ENCODE assay signal across 10 cellular contexts in genomic region chrX:86148594-86148993, GRCh38. TPM values are rescaled to one million over a fixed set of nuclear protein-coding genes. Genes with fewer than 3 reads are reported as not detected.
DNase-seq lines count a peak whose midpoint lies in the region; ATAC-seq, FAIRE-seq and TF ChIP-seq lines count a peak whose summit lies in the region.
"Had no signal": no experiment of that assay in that cellular context is flagged by ENCODE, and none has a peak within 500 bp of the region (broad histone marks: within the 10 kb centered on the region; RNA-seq: fewer than 3 reads in every experiment).

No MANE protein-coding gene starts in this region.

- H2AFZ ChIP-seq in mesenchymal stem cell (ENCODE audit: low read depth, low read length), result no peak overlapping the region

- H3K4me1 ChIP-seq in cardiac muscle cell (ENCODE audit: low read depth), result no peaks in the 10 kb centered on the region
- peaks cover 4% of the 10 kb centered on the region for H3K4me1 ChIP-seq in mesenchymal stem cell (ENCODE audit: control insufficient read depth, insufficient read depth, low read depth, low read length)

- no peak overlapping the region for H4K8ac ChIP-seq in mesenchymal stem cell (ENCODE audit: low read length)

- H3K36me3 ChIP-seq in cardiac muscle cell, result no peaks in the 10 kb centered on the region
- no peaks in the 10 kb centered on the region for H3K36me3 ChIP-seq in mesenchymal stem cell (ENCODE audit: control insufficient read depth in 1 of 2, insufficient read depth in 2 of 2, low read depth in 1 of 2, low read length in 2 of 2)
- H3K36me3 ChIP-seq: WERI-Rb-1 had no signal

- no peak overlapping the region for H3K9ac ChIP-seq in mesenchymal stem cell (ENCODE audit: low read length)

- no peak overlapping the region for H3K27ac ChIP-seq in cardiac muscle cell
- H3K27ac ChIP-seq in mesenchymal stem cell (ENCODE audit: low read length, poor library complexity, severe bottlenecking), result no peak overlapping the region
- H3K27ac ChIP-seq: WERI-Rb-1 had no signal

- no peak overlapping the region for H4K91ac ChIP-seq in mesenchymal stem cell (ENCODE audit: low read length)

- no peak overlapping the region for H2BK12ac ChIP-seq in mesenchymal stem cell (ENCODE audit: low read length in 2 of 2)

- no peak overlapping the region for H2BK120ac ChIP-seq in mesenchymal stem cell (ENCODE audit: low read depth, low read length)

- no peak for FAIRE-seq in urothelium cell line (lab: Jason Lieb, UNC)

- H2BK15ac ChIP-seq in mesenchymal stem cell (ENCODE audit: low read depth, poor library complexity, severe bottlenecking), result no peak overlapping the region

- H3K4me3 ChIP-seq in cardiac muscle cell, result peak overlapping the region; percentile 42
- H3K4me3 ChIP-seq in astrocyte of the spinal cord (ENCODE audit: low read depth, low read length), result peak overlapping the region; percentile 39
- H3K4me3 ChIP-seq in mesenchymal stem cell (ENCODE audit: insufficient read depth in 1 of 2, low read depth in 1 of 2, low read length in 2 of 2), result peak overlapping the region; percentile 42 to 61

- H2AK5ac ChIP-seq in mesenchymal stem cell (ENCODE audit: low read length, severe bottlenecking), result no peak overlapping the region

- H3K14ac ChIP-seq in mesenchymal stem cell (ENCODE audit: low read length in 2 of 2), result no peak overlapping the region

- H3K4ac ChIP-seq in mesenchymal stem cell (ENCODE audit: low read depth in 1 of 2, low read length in 2 of 2), result no peak overlapping the region

- no peak overlapping the region for H3K18ac ChIP-seq in mesenchymal stem cell (ENCODE audit: low read depth in 1 of 2, low read length in 2 of 2)

- TF ChIP-seq CTCF in cardiac muscle cell (IDR thresholded peaks at IDR 0.05; ENCODE audit: low read depth, low read length) (no peak), astrocyte of the spinal cord (IDR thresholded peaks at IDR 0.05; ENCODE audit: low read depth, low read length) (no peak)

- peak overlapping the region; percentile 77 for H3K4me2 ChIP-seq in mesenchymal stem cell (ENCODE audit: low read length, poor library complexity, severe bottlenecking)

- no peaks in the 10 kb centered on the region for H3K79me1 ChIP-seq in mesenchymal stem cell (replicated peaks; ENCODE audit: low read length, poor library complexity, severe bottlenecking)

- H2BK5ac ChIP-seq in mesenchymal stem cell (ENCODE audit: low read depth, low read length, poor library complexity, severe bottlenecking), result no peak overlapping the region

- intact Hi-C loops in left ventricle myocardium superior (cut with micrococcal nuclease), result no loop called here

- ATAC-seq in left ventricle myocardium superior, result no peak
- no peak for ATAC-seq in HG03342 (IDR thresholded peaks at IDR 0.05; ENCODE audit: unreplicated experiment)

- DNase-seq in cardiac muscle cell (ENCODE audit: low read depth in 1 of 2, low spot score in 1 of 2) (no peak), left ventricle myocardium superior (no peak), astrocyte of the spinal cord (ENCODE audit: low read depth, low spot score) (no peak), mesenchymal stem cell (no peak), urothelium cell line (ENCODE audit: low spot score) (peak; percentile 25), hepatic stellate cell (ENCODE audit: low spot score) (no peak), 8988T (no peak)

- peaks cover 28% of the 10 kb centered on the region for H3K27me3 ChIP-seq in cardiac muscle cell
- peaks cover 19 to 37% of the 10 kb centered on the region in 2 experiments for H3K27me3 ChIP-seq in mesenchymal stem cell (ENCODE audit: control insufficient read depth in 1 of 2, insufficient read depth in 1 of 2, low read length in 2 of 2)

- no peak overlapping the region for H3K23ac ChIP-seq in mesenchymal stem cell (ENCODE audit: low read length in 2 of 2)

- no peaks in the 10 kb centered on the region for H3K9me3 ChIP-seq in cardiac muscle cell (ENCODE audit: low read depth)
- H3K9me3 ChIP-seq in mesenchymal stem cell (ENCODE audit: control insufficient read depth, low read length), result no peaks in the 10 kb centered on the region

- whole genome bisulfite sequencing in mesenchymal stem cell, result 1% methylated on average over 20 of the region's 23 CpGs

- in situ Hi-C loops in astrocyte of the spinal cord (cut with HindIII; ENCODE audit: low sequenced_read_pairs), result no loop called here

RNA-seq across cellular contexts. Expression of gene DACH2, which starts 0.3 kb away (rescaled TPM):
- total RNA-seq in cardiac muscle cell (0.32 and 0.69 TPM in 2 replicates), left ventricle myocardium superior (not detected)
- polyA plus RNA-seq in cardiac muscle cell, result 0.65 TPM in 1 of 2 replicates, not detected in the other
- not detected for polyA plus RNA-seq in mesenchymal stem cell (2013, experiment 1 of 2)
- not detected for polyA plus RNA-seq in mesenchymal stem cell (2013, experiment 2 of 2)
- total RNA-seq: mesenteric fat pad had no signal
